Comparison of ENCODE assay signal across 6 cellular contexts in the genomic region with DNA sequence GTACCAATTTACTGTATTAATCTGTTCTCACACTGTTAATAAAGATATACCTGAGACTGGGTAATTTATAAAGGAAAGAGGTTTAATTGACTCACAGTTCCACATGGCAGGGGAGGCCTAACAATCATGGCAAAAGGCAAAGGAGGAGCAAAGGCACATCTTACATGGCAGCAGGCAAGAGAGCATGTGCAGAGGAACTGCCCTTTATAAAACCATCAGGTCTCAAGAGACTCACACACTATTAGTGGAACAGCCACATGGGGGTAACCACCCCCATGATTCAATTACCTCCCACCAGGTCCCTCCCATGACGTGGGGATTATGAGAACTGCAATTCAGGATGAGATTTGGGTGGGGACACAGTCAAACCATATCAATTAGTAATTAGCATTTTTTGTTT. TPM values are rescaled to one million over a fixed set of nuclear protein-coding genes. Genes with fewer than 3 reads are reported as not detected.
DNase-seq lines count a peak whose midpoint lies in the region; ATAC-seq, FAIRE-seq and TF ChIP-seq lines count a peak whose summit lies in the region.
"Not testable (repeated sequence)": the region's sequence is repeated elsewhere in the genome, so short reads cannot be mapped to it uniquely, and the experiment has no call there.

No MANE protein-coding gene starts in this region.

- H4K20me1 ChIP-seq in HepG2 (ENCODE audit: insufficient read depth, low read length) = not testable (repeated sequence)

- H3K27ac ChIP-seq in HepG2 (ENCODE audit: extremely low read length, insufficient read depth, low read length) = not testable (repeated sequence)

- H3K36me3 ChIP-seq in bronchial epithelial cell (ENCODE audit: control insufficient read depth, insufficient read depth, low read length) = not testable (repeated sequence)
- peaks cover 11 to 34% of the 10 kb centered on the region in 2 experiments for H3K36me3 ChIP-seq in HepG2 (replicated peaks in 1 of 2; ENCODE audit: control insufficient read depth in 1 of 2, insufficient read depth in 2 of 2, low read length in 2 of 2)

- not testable (repeated sequence) for TF ChIP-seq EP300 in HepG2 (IDR thresholded peaks at IDR 0.05; ENCODE audit: low read depth in 2 of 2, low read length in 2 of 2); HepG2 (CRISPR knock-in tag; IDR thresholded peaks at IDR 0.05; ENCODE audit: borderline replicate concordance)

- not testable (repeated sequence) for H3K4me2 ChIP-seq in HepG2 (ENCODE audit: low read depth, low read length)

- WGBS in HepG2 (ENCODE audit: low lambda C conversion rate) = 94% methylated on average over 1 of the region's 1 CpG

- H3K9ac ChIP-seq in HepG2 (ENCODE audit: insufficient read depth, low read depth, low read length) = not testable (repeated sequence)

- H3K4me1 ChIP-seq in HepG2 (ENCODE audit: insufficient read depth, low read length) = not testable (repeated sequence)

- CTCF ChIA-PET in HepG2 (lab: Yijun Ruan, JAX; ENCODE audit: low intra/inter-chr PET ratio, low total read pairs) = interaction anchor here (1.4 kb wide), 1 partner anchor 703 kb away, joined by 5 read pairs; no protein-coding TSS in a partner anchor

- peaks cover 32% of the 10 kb centered on the region for H3K36me3 Mint-ChIP-seq in T-helper 1 cell treated with Interleukin-12 subunit alpha and Interleukin-12 subunit beta and Interleukin-4 antibody, amounts not matched to agents 30 μg/mL and 1 μg/mL, for 36 hours (ENCODE audit: low read depth)
- peaks cover 8 to 29% of the 10 kb centered on the region in 2 donors for H3K36me3 Mint-ChIP-seq in activated naive CD4-positive, alpha-beta T cell treated with anti-CD3 and anti-CD28 coated beads, Interleukin-2, amount 50 U/mL, for 72 hours
- peaks cover 29% of the 10 kb centered on the region for H3K36me3 Mint-ChIP-seq in endothelial cell (ENCODE audit: low read depth, unreplicated experiment)
- H3K36me3 Mint-ChIP-seq in stimulated activated effector memory CD8-positive, alpha-beta T cell treated with anti-CD3 and anti-CD28 coated beads, Interleukin-12 subunit alpha, Interleukin-12 subunit beta, amount 100 ng/mL, for 72 hours = peaks cover 38% of the 10 kb centered on the region

- not testable (repeated sequence) for H3K9me3 ChIP-seq in HepG2 (ENCODE audit: low read length)

- H3K9me3 Mint-ChIP-seq in T-helper 1 cell treated with Interleukin-12 subunit alpha and Interleukin-12 subunit beta and Interleukin-4 antibody, amounts not matched to agents 30 μg/mL and 1 μg/mL, for 36 hours; activated naive CD4-positive, alpha-beta T cell treated with anti-CD3 and anti-CD28 coated beads, Interleukin-2, amount 50 U/mL, for 72 hours; endothelial cell (ENCODE audit: unreplicated experiment); stimulated activated effector memory CD8-positive, alpha-beta T cell treated with anti-CD3 and anti-CD28 coated beads, Interleukin-12 subunit alpha, Interleukin-12 subunit beta, amount 100 ng/mL, for 72 hours: not testable (repeated sequence)

- DNase-seq in activated naive CD4-positive, alpha-beta T cell treated with anti-CD3 and anti-CD28 coated beads, Interleukin-2, amount 50 U/mL, for 72 hours (ENCODE audit: low spot score in 2 of 2); bronchial epithelial cell (ENCODE audit: low read depth); endothelial cell (ENCODE audit: low spot score); HepG2 (ENCODE audit: low spot score); stimulated activated effector memory CD8-positive, alpha-beta T cell treated with anti-CD3 and anti-CD28 coated beads, Interleukin-12 subunit alpha, Interleukin-12 subunit beta, amount 100 ng/mL, for 72 hours (ENCODE audit: low spot score in 2 of 2): not testable (repeated sequence)

- not testable (repeated sequence) for H3K4me3 ChIP-seq in bronchial epithelial cell (ENCODE audit: low read depth, low read length); HepG2 (replicated peaks in 1 of 3; ENCODE audit: insufficient read depth in 1 of 3, low read depth in 2 of 3, low read length in 3 of 3)

- H3K27me3 Mint-ChIP-seq in T-helper 1 cell treated with Interleukin-12 subunit alpha and Interleukin-12 subunit beta and Interleukin-4 antibody, amounts not matched to agents 30 μg/mL and 1 μg/mL, for 36 hours (ENCODE audit: low read depth); endothelial cell (ENCODE audit: unreplicated experiment): not testable (repeated sequence)

- not testable (repeated sequence) for H3K4me1 Mint-ChIP-seq in T-helper 1 cell treated with Interleukin-12 subunit alpha and Interleukin-12 subunit beta and Interleukin-4 antibody, amounts not matched to agents 30 μg/mL and 1 μg/mL, for 36 hours (ENCODE audit: low read depth); endothelial cell (ENCODE audit: unreplicated experiment); stimulated activated effector memory CD8-positive, alpha-beta T cell treated with anti-CD3 and anti-CD28 coated beads, Interleukin-12 subunit alpha, Interleukin-12 subunit beta, amount 100 ng/mL, for 72 hours

- not testable (repeated sequence) for H2AFZ ChIP-seq in HepG2 (ENCODE audit: low read length)

- POLR2A ChIA-PET in HepG2 (lab: Yijun Ruan, JAX) = not testable (repeated sequence)

- not testable (repeated sequence) for H3K4me3 Mint-ChIP-seq in T-helper 1 cell treated with Interleukin-12 subunit alpha and Interleukin-12 subunit beta and Interleukin-4 antibody, amounts not matched to agents 30 μg/mL and 1 μg/mL, for 36 hours; stimulated activated effector memory CD8-positive, alpha-beta T cell treated with anti-CD3 and anti-CD28 coated beads, Interleukin-12 subunit alpha, Interleukin-12 subunit beta, amount 100 ng/mL, for 72 hours
- H3K4me3 Mint-ChIP-seq in endothelial cell (ENCODE audit: unreplicated experiment) = peak overlapping the region; percentile 20

- in situ Hi-C loops in HepG2 (cut with HindIII; ENCODE audit: extremely low pct_ligation_motif_present, low pct_unique_long_range_greater_than_20kb) = loop anchor here (25.0 kb wide), 1 partner anchor 748 kb away; a partner anchor contains a TSS

- not testable (repeated sequence) for H3K79me2 ChIP-seq in HepG2 (ENCODE audit: insufficient read depth, low read length)

- BruUV-seq in HepG2 (replicated peaks; lab: Mats Ljungman, UMichigan) = not testable (repeated sequence)

- TF ChIP-seq CTCF in bronchial epithelial cell (IDR thresholded peaks at IDR 0.05; ENCODE audit: insufficient read depth, low read length, severe bottlenecking); endothelial cell (IDR thresholded peaks at IDR 0.05; ENCODE audit: unreplicated experiment); HepG2 (CRISPR knock-in tag; IDR thresholded peaks at IDR 0.05): not testable (repeated sequence)

- intact Hi-C loops in HepG2 (cut with micrococcal nuclease; ENCODE audit: unreplicated experiment) = loop anchor here (1.0 to 5.0 kb wide), 5 partner anchors 23 to 783 kb away; a partner anchor contains a TSS

- H3K27ac Mint-ChIP-seq in T-helper 1 cell treated with Interleukin-12 subunit alpha and Interleukin-12 subunit beta and Interleukin-4 antibody, amounts not matched to agents 30 μg/mL and 1 μg/mL, for 36 hours = peak overlapping the region; percentile 60
- peak overlapping the region; percentile 46 to 51 for H3K27ac Mint-ChIP-seq in activated naive CD4-positive, alpha-beta T cell treated with anti-CD3 and anti-CD28 coated beads, Interleukin-2, amount 50 U/mL, for 72 hours
- H3K27ac Mint-ChIP-seq in endothelial cell (ENCODE audit: unreplicated experiment) = not testable (repeated sequence)
- peak overlapping the region; percentile 11 for H3K27ac Mint-ChIP-seq in stimulated activated effector memory CD8-positive, alpha-beta T cell treated with anti-CD3 and anti-CD28 coated beads, Interleukin-12 subunit alpha, Interleukin-12 subunit beta, amount 100 ng/mL, for 72 hours

- FAIRE-seq in bronchial epithelial cell (lab: Jason Lieb, UNC) = peak; percentile 36
- not testable (repeated sequence) for FAIRE-seq in HepG2 (lab: Jason Lieb, UNC)

- H3K27me3 ChIP-seq in bronchial epithelial cell (ENCODE audit: control insufficient read depth, insufficient read depth, low read length); HepG2 (ENCODE audit: control insufficient read depth in 1 of 2, insufficient read depth in 2 of 2, low read length in 2 of 2): not testable (repeated sequence)

- TF ChIP-seq RAD21 in HepG2 (CRISPR knock-in tag; IDR thresholded peaks at IDR 0.05) = not testable (repeated sequence)

- not testable (repeated sequence) for ATAC-seq in activated naive CD4-positive, alpha-beta T cell treated with anti-CD3 and anti-CD28 coated beads, Interleukin-2, amount 50 U/mL, for 72 hours; HepG2; stimulated activated effector memory CD8-positive, alpha-beta T cell treated with anti-CD3 and anti-CD28 coated beads, Interleukin-12 subunit alpha, Interleukin-12 subunit beta, amount 100 ng/mL, for 72 hours

- not testable (repeated sequence) for TF ChIP-seq POLR2A in HepG2 (IDR thresholded peaks at IDR 0.05; ENCODE audit: insufficient read depth in 1 of 2, low read depth in 2 of 2, low read length in 2 of 2)

RNA-seq across cellular contexts. Expression of a gene that starts 21.3 kb away (rescaled TPM):
- 10 to 100 TPM; 17.3 to 27.0 TPM for total RNA-seq in activated naive CD4-positive, alpha-beta T cell treated with anti-CD3 and anti-CD28 coated beads, Interleukin-2, amount 50 U/mL, for 72 hours
- total RNA-seq in bronchial epithelial cell = 17.9 and 18.2 TPM in 2 replicates
- total RNA-seq in endothelial cell (ENCODE audit: unreplicated experiment) = 22.7 TPM
- total RNA-seq in HepG2 (2016; rRNA removed; fragmentation: Illumina TruSeq; extraction: Trizol) = 37.0 and 45.0 TPM in 2 replicates
- 10.2 and 14.5 TPM in 2 replicates for total RNA-seq in HepG2 (2016; cell fraction: cytosol; rRNA removed; fragmentation: Illumina TruSeq; extraction: Trizol; ENCODE audit: low read depth)
- total RNA-seq in HepG2 (2016; cell fraction: insoluble cytoplasmic fraction; rRNA removed; fragmentation: Illumina TruSeq; extraction: Trizol) = 39.8 and 51.4 TPM in 2 replicates
- total RNA-seq in HepG2 (2016; cell fraction: membrane; rRNA removed; fragmentation: Illumina TruSeq; extraction: Trizol) = 26.9 and 28.4 TPM in 2 replicates
- 35.9 and 36.0 TPM in 2 replicates for total RNA-seq in HepG2 (2016; cell fraction: nucleus; rRNA removed; fragmentation: Illumina TruSeq; extraction: Trizol)
- polyA plus RNA-seq in HepG2 (2011; rRNA removed) = 44.8 and 65.9 TPM in 2 replicates
- polyA plus RNA-seq in HepG2 (2011; cell fraction: cytosol; rRNA removed) = 37.3 and 60.4 TPM in 2 replicates
- 55.7 and 74.9 TPM in 2 replicates for polyA plus RNA-seq in HepG2 (2011; cell fraction: nucleus; rRNA removed)
- polyA plus RNA-seq in HepG2 (2012) = 33.9 and 42.3 TPM in 2 replicates
- 12.5 and 14.3 TPM in 2 replicates for polyA plus RNA-seq in HepG2 (2016; cell fraction: cytosol; fragmentation: Illumina TruSeq; extraction: Trizol; ENCODE audit: low read depth)
- 38.5 and 44.9 TPM in 2 replicates for polyA plus RNA-seq in HepG2 (2016; cell fraction: insoluble cytoplasmic fraction; fragmentation: Illumina TruSeq; extraction: Trizol; ENCODE audit: low read depth)
- 20.8 and 22.0 TPM in 2 replicates for polyA plus RNA-seq in HepG2 (2016; cell fraction: membrane; fragmentation: Illumina TruSeq; extraction: Trizol; ENCODE audit: low read depth)
- polyA plus RNA-seq in HepG2 (2016; cell fraction: nucleus; fragmentation: Illumina TruSeq; extraction: Trizol; ENCODE audit: insufficient read depth, low read depth) = 79.3 and 79.5 TPM in 2 replicates
- polyA minus RNA-seq in HepG2 (2011; rRNA and poly(A)+ RNA removed; ENCODE audit: low replicate concordance) = 6.6 and 17.3 TPM in 2 replicates
- polyA minus RNA-seq in HepG2 (2011; cell fraction: cytosol; rRNA and poly(A)+ RNA removed) = 26.2 and 26.8 TPM in 2 replicates
- polyA minus RNA-seq in HepG2 (2011; cell fraction: nucleus; rRNA and poly(A)+ RNA removed) = 39.1 and 39.4 TPM in 2 replicates

RNA-seq across cellular contexts. Expression of a gene that starts 22.4 kb away (rescaled TPM):
- 100 to 1,000 TPM; 133 to 157 TPM for total RNA-seq in activated naive CD4-positive, alpha-beta T cell treated with anti-CD3 and anti-CD28 coated beads, Interleukin-2, amount 50 U/mL, for 72 hours
- total RNA-seq in bronchial epithelial cell (107 and 133 TPM in 2 replicates), endothelial cell (ENCODE audit: unreplicated experiment) (128 TPM), HepG2 (2016; rRNA removed; fragmentation: Illumina TruSeq; extraction: Trizol) (207 and 298 TPM in 2 replicates)
- 13.8 and 17.8 TPM in 2 replicates for total RNA-seq in HepG2 (2016; cell fraction: cytosol; rRNA removed; fragmentation: Illumina TruSeq; extraction: Trizol; ENCODE audit: low read depth)
- total RNA-seq in HepG2 (2016; cell fraction: insoluble cytoplasmic fraction; rRNA removed; fragmentation: Illumina TruSeq; extraction: Trizol) = 197 and 307 TPM in 2 replicates
- total RNA-seq in HepG2 (2016; cell fraction: membrane; rRNA removed; fragmentation: Illumina TruSeq; extraction: Trizol) = 36.4 and 50.5 TPM in 2 replicates
- total RNA-seq in HepG2 (2016; cell fraction: nucleus; rRNA removed; fragmentation: Illumina TruSeq; extraction: Trizol) = 210 and 217 TPM in 2 replicates
- polyA plus RNA-seq in HepG2 (2011; rRNA removed) = 136 and 146 TPM in 2 replicates
- 60.8 and 75.9 TPM in 2 replicates for polyA plus RNA-seq in HepG2 (2011; cell fraction: cytosol; rRNA removed)
- polyA plus RNA-seq in HepG2 (2011; cell fraction: nucleus; rRNA removed) = 306 and 320 TPM in 2 replicates
- 82.3 and 89.5 TPM in 2 replicates for polyA plus RNA-seq in HepG2 (2012)
- polyA plus RNA-seq in HepG2 (2016; cell fraction: cytosol; fragmentation: Illumina TruSeq; extraction: Trizol; ENCODE audit: low read depth) = 7.4 and 10.2 TPM in 2 replicates
- 178 and 180 TPM in 2 replicates for polyA plus RNA-seq in HepG2 (2016; cell fraction: insoluble cytoplasmic fraction; fragmentation: Illumina TruSeq; extraction: Trizol; ENCODE audit: low read depth)
- polyA plus RNA-seq in HepG2 (2016; cell fraction: membrane; fragmentation: Illumina TruSeq; extraction: Trizol; ENCODE audit: low read depth) = 9.4 and 18.3 TPM in 2 replicates
- 166 and 184 TPM in 2 replicates for polyA plus RNA-seq in HepG2 (2016; cell fraction: nucleus; fragmentation: Illumina TruSeq; extraction: Trizol; ENCODE audit: insufficient read depth, low read depth)
- polyA minus RNA-seq in HepG2 (2011; rRNA and poly(A)+ RNA removed; ENCODE audit: low replicate concordance) = 446 and 636 TPM in 2 replicates
- 103 and 105 TPM in 2 replicates for polyA minus RNA-seq in HepG2 (2011; cell fraction: cytosol; rRNA and poly(A)+ RNA removed)
- 421 and 455 TPM in 2 replicates for polyA minus RNA-seq in HepG2 (2011; cell fraction: nucleus; rRNA and poly(A)+ RNA removed)
